10 cellular contexts compared by ENCODE assay signal in genomic region chr1:203667616-203668015, GRCh38. TPM values are rescaled to one million over a fixed set of nuclear protein-coding genes. Genes with fewer than 3 reads are reported as not detected.
DNase-seq lines count a peak whose midpoint lies in the region; ATAC-seq and TF ChIP-seq lines count a peak whose summit lies in the region.
"Had no signal": no experiment of that assay in that cellular context is flagged by ENCODE, and none has a peak within 500 bp of the region (broad histone marks: within the 10 kb centered on the region; RNA-seq: fewer than 3 reads in every experiment).

No MANE protein-coding gene starts in this region.

- H3K27ac ChIP-seq in Peyer's patch (peak overlapping the region in 3 of 4 donors; percentile 12 to 78 (median 62)), esophagus (ENCODE audit: low read depth in 2 of 2, low read length in 1 of 2) (peak overlapping the region; percentile 52 to 67), thoracic aorta (peak overlapping the region; percentile 70 to 76)

- 53 to 63% methylated on average over 6 of the region's 6 CpGs for WGBS in esophagus, 2 donors

- TF ChIP-seq CTCF in Peyer's patch (IDR thresholded peaks at IDR 0.05) (no peak), mucosa of descending colon (IDR thresholded peaks at IDR 0.05) (no peak), thoracic aorta (IDR thresholded peaks at IDR 0.05) (no peak)

- H3K9me3 ChIP-seq in Peyer's patch (no peaks in the 10 kb centered on the region), esophagus (ENCODE audit: control insufficient read depth in 2 of 2, insufficient read depth in 1 of 2, low read depth in 1 of 2, low read length in 1 of 2) (no peaks in the 10 kb centered on the region), mucosa of descending colon (no peaks in the 10 kb centered on the region), thoracic aorta (no peaks in the 10 kb centered on the region)

- H3K36me3 ChIP-seq in Peyer's patch (no peaks in the 10 kb centered on the region), esophagus (ENCODE audit: control insufficient read depth in 2 of 2, insufficient read depth in 2 of 2, low read length in 1 of 2) (peaks cover 0 to 2% of the 10 kb centered on the region in 2 donors), mucosa of descending colon (ENCODE audit: low read depth) (no peaks in the 10 kb centered on the region), thoracic aorta (no peaks in the 10 kb centered on the region)

- intact Hi-C loops in mucosa of descending colon (cut with DNase I, micrococcal nuclease), result no loop called here

- H3K27me3 ChIP-seq in Peyer's patch (no peaks in the 10 kb centered on the region), esophagus (ENCODE audit: control insufficient read depth in 1 of 2, insufficient read depth in 2 of 2, low read length in 2 of 2) (no peaks in the 10 kb centered on the region), thoracic aorta (replicated peaks; ENCODE audit: insufficient read depth) (no peaks in the 10 kb centered on the region)

- DNase-seq in Peyer's patch, result no peak
- DNase-seq in mucosa of descending colon, result no peak
- no peak for DNase-seq in thoracic aorta (ENCODE audit: low spot score)
- no peak for DNase-seq in NCI-H2081 (lab: John Stamatoyannopoulos, UW)
- DNase-seq in COLO668 (lab: John Stamatoyannopoulos, UW; ENCODE audit: unreplicated experiment), result no peak
- DNase-seq: activated T-cell treated with anti-CD3 and anti-CD28 coated beads for 4 hours, mesendoderm, NCI-H2029 treated with DMSO at 0.1 percent for 48 hours had no signal

- no peak overlapping the region for H3K4me3 ChIP-seq in Peyer's patch
- H3K4me3 ChIP-seq in esophagus (ENCODE audit: low read depth in 1 of 2, low read length in 2 of 2), result no peak overlapping the region
- H3K4me3 ChIP-seq in mucosa of descending colon, result no peak overlapping the region
- no peak overlapping the region for H3K4me3 ChIP-seq in thoracic aorta

- ATAC-seq in mucosa of descending colon (peak; percentile 35), thoracic aorta (ENCODE audit: insufficient number of reproducible peaks, low FRiP score, low read depth) (peak; percentile 59), GM21723 (IDR thresholded peaks at IDR 0.05; ENCODE audit: unreplicated experiment) (no peak)

- H3K4me1 ChIP-seq in Peyer's patch (peaks cover 0 to 61% (median 0%) of the 10 kb centered on the region in 4 donors), esophagus (ENCODE audit: control insufficient read depth in 2 of 2, insufficient read depth in 2 of 2, low read length in 1 of 2) (peaks cover 2 to 7% of the 10 kb centered on the region in 2 donors), mucosa of descending colon (ENCODE audit: low read depth) (peaks cover 9% of the 10 kb centered on the region), thoracic aorta (ENCODE audit: control insufficient read depth in 1 of 2, low read depth in 2 of 2) (peaks cover 36 to 81% of the 10 kb centered on the region in 2 donors)

- TF ChIP-seq POLR2A in Peyer's patch (IDR thresholded peaks at IDR 0.05), result no peak

RNA-seq across cellular contexts. Expression of gene ATP2B4, which starts 41.0 kb away (rescaled TPM):
- total RNA-seq in Peyer's patch (10 to 100 TPM; 36.3 to 78.4 (median 59.7) TPM), mucosa of descending colon (100 to 1,000 TPM in 1 of 3 donors, 10 to 100 TPM in 2; 20.2 to 372 (median 31.0) TPM), thoracic aorta (100 to 1,000 TPM; 131 to 138 TPM)
- polyA plus RNA-seq in esophagus, result 10 to 100 TPM; 17.7 to 19.3 TPM
